14 cellular contexts compared by ENCODE assay signal in the genomic region with DNA sequence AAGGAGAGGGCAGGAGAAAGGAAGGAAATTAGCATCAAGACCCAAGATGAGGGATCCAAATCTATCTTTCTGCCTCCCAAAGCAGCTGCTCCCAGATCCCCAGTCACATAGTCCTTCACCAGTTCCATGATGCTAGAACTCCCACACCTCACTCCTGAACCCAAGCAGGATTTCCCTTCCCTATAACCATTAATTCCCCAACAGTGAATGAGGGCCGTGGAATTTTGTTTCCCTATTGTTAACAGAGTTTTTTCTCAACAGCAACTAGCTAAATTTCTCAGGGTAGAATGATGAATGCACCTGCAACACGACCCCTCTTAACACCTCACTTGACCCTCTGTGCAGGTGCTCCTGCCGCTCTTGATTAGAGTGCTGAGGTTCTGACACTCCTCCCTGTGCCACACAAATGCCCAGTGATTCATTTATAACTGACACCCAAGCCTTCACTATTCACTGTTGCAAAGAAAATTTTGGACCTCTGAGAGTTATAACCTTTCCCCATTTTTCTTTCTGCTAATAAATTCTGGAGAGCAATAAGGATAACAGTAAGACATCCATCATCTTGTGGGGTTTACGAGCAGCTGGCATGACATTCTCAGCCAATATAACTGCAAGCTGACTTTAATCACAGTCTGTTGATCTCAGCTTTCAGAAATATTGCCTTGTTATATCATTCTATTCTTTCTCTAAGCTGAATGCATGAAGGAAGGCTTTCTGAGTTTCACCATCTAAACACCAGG. TPM values are rescaled to one million over a fixed set of nuclear protein-coding genes. Genes with fewer than 3 reads are reported as not detected.
DNase-seq lines count a peak whose midpoint lies in the region; ATAC-seq and TF ChIP-seq lines count a peak whose summit lies in the region.
"Had no signal": no experiment of that assay in that cellular context is flagged by ENCODE, and none has a peak within 500 bp of the region (broad histone marks: within the 10 kb centered on the region; RNA-seq: fewer than 3 reads in every experiment).

No MANE protein-coding gene starts in this region.

- peaks cover 4% of the 10 kb centered on the region for H3K27me3 Mint-ChIP-seq in brain
- no peaks in the 10 kb centered on the region for H3K27me3 Mint-ChIP-seq in MCF 10A (ENCODE audit: insufficient read depth, unreplicated experiment)

- POLR2A ChIA-PET in MCF 10A (lab: Yijun Ruan, JAX), result interaction anchor here (0.5 to 1.8 kb wide), 8 partner anchors 8 to 1852 kb away, joined by 3 to 6 read pairs (median 3); a partner anchor contains a TSS

- BruUV-seq in MCF 10A (replicated peaks; lab: Mats Ljungman, UMichigan), result no TSS peak

- H3K27ac Mint-ChIP-seq in brain, result peak overlapping the region; percentile 7 to 78 (median 59)
- no peak overlapping the region for H3K27ac Mint-ChIP-seq in MCF 10A (ENCODE audit: low read depth, unreplicated experiment)

- DNase-seq in NCI-H1105 treated with DMSO at 0.1 percent for 48 hours (lab: John Stamatoyannopoulos, UW) (peak; percentile 44), NCI-H1105 (lab: John Stamatoyannopoulos, UW) (no peak), DMS79 (lab: John Stamatoyannopoulos, UW) (peak; percentile 67), NCI-H187 treated with DMSO at 0.1 percent for 48 hours (lab: John Stamatoyannopoulos, UW) (peak; percentile 58), mesenteric fat pad (ENCODE audit: low spot score) (no peak), MCF 10A (ENCODE audit: unreplicated experiment) (no peak)
- DNase-seq: CD8-positive, alpha-beta memory T cell; MM.1S; NCI-H1436; NCI-H774; SW 1271 had no signal

- intact Hi-C loops in MCF 10A (cut with micrococcal nuclease), result no loop called here

- H3K4me1 Mint-ChIP-seq in brain, result peaks cover 74% of the 10 kb centered on the region
- H3K4me1 Mint-ChIP-seq in MCF 10A (ENCODE audit: insufficient read depth, unreplicated experiment), result peaks cover 12% of the 10 kb centered on the region
- H3K4me1 Mint-ChIP-seq: CD8-positive, alpha-beta memory T cell had no signal

- no peak for ATAC-seq in GM19324 (IDR thresholded peaks at IDR 0.05; ENCODE audit: low FRiP score, unreplicated experiment)
- ATAC-seq: A549 had no signal

- TF ChIP-seq CTCF in brain (conservative IDR thresholded peaks at IDR 0.05) (no peak), MCF 10A (IDR thresholded peaks at IDR 0.05; ENCODE audit: unreplicated experiment) (no peak)

- H3K4me3 Mint-ChIP-seq in brain (peak overlapping the region in 2 of 5 experiments; percentile 17 to 23), MCF 10A (ENCODE audit: unreplicated experiment) (no peak overlapping the region)
- H3K4me3 Mint-ChIP-seq: CD8-positive, alpha-beta memory T cell had no signal

- H3K9me3 Mint-ChIP-seq in brain (peaks cover 1 to 12% (median 11%) of the 10 kb centered on the region in 5 experiments), MCF 10A (ENCODE audit: unreplicated experiment) (peaks cover 7% of the 10 kb centered on the region)

- H3K36me3 Mint-ChIP-seq in brain (no peaks in the 10 kb centered on the region), MCF 10A (ENCODE audit: insufficient read depth, unreplicated experiment) (peaks cover 4% of the 10 kb centered on the region)

- CTCF ChIA-PET in MCF 10A (lab: Yijun Ruan, JAX), result interaction anchor here (0.8 to 4.4 kb wide), 7 partner anchors 10 to 169 kb away, joined by 3 to 40 read pairs (median 5); no protein-coding TSS in a partner anchor

RNA-seq across cellular contexts. Expression of a gene that starts 25.4 kb away (rescaled TPM):
- polyA plus RNA-seq in brain (ENCODE audit: insufficient read depth, low read depth, low replicate concordance), result 3.2 TPM
- 55.7 TPM for total RNA-seq in mesenteric fat pad
- 4.5 and 6.2 TPM in 2 replicates for total RNA-seq in MCF 10A (2022)

Comparison
In these comparisons a context has a peak if more than half of its experiments do, and no peak if none do; other contexts are left out.
1. DNase-seq: peak in NCI-H1105 treated with DMSO at 0.1 percent for 48 hours (single experiment), DMS79 (single experiment) and NCI-H187 treated with DMSO at 0.1 percent for 48 hours (single experiment); none in NCI-H1105 (single experiment), mesenteric fat pad (single experiment) and MCF 10A (single experiment).